In the genomic region with DNA sequence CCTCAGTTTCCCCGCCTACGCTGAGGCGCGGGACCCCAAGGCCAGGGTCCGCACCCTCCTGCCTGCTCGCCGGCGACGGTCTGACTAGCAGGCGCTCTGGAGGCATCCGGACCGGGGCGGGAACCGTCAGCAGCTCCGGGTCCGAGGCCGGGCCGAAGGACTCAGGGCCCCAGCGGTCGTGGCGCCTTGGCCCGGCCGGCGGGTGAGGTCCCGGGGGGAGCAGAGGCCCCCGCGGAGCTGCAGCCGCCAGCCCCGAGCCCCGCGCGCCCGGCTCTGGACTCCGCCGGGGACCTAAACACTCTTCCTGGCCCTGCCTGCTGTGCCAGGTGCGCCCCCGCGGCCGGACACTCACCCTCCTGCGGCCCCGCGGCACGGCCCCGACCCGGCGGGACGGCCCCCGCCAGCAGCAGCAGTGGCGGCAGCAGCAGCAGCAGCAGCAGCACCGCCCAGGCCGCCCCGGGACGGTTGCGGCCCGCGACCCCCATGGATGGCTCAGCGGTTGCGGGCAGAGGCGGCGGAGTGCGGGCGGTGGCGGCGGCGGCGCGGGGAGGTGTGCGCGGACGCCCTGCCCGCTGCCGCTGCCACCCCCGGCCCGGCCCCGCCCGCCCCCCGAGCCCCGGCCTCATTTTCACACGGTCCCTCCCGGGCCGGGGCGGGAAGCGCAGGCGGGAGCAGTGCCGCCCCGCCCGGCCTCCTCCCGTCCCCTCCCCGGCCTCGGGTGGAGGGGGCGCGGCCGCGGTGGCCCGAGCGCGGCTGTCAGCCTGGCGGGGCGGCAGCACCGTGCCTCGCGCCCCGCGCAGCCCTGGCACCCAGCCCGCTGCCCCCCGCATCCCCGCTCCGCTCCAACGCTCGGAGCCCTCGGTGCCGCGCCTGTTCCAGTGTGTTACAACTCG, we compare ENCODE assay signal across 7 cellular contexts. TPM values are rescaled to one million over a fixed set of nuclear protein-coding genes. Genes with fewer than 3 reads are reported as not detected.
A peak's percentile ranks its signal among the peaks of the same experiment; 100 is the strongest.
DNase-seq lines count a peak whose midpoint lies in the region; FAIRE-seq and TF ChIP-seq lines count a peak whose summit lies in the region.

A gene (minus strand): TSS at position 556 of the 893 bp plus-strand sequence. CDS start 71 bp downstream, at position 485.

- TF ChIP-seq POLR2A in stomach (IDR thresholded peaks at IDR 0.05): no peak

- in situ Hi-C loops in astrocyte of the cerebellum (cut with HindIII; ENCODE audit: low sequenced_read_pairs): no loop called here

- no peak for DNase-seq in HFF-Myc (ENCODE audit: extremely low read depth, low read depth)
- no peak for DNase-seq in astrocyte of the cerebellum (ENCODE audit: low read depth)
- DNase-seq in islet precursor cell: peak; percentile 66
- no peak for DNase-seq in stomach
- no peak for DNase-seq in RCC 7860 (ENCODE audit: low spot score)
- DNase-seq in GM19239 (ENCODE audit: insufficient read length, low spot score): no peak
- DNase-seq in stimulated activated CD4-positive, alpha-beta T cell treated with anti-CD3 and anti-CD28 coated beads, Interleukin-1b, Interleukin-23, amount 100 ng/mL, for 48 hours: no peak

- peaks cover 0 to 28% (median 11%) of the 10 kb centered on the region in 3 donors for H3K27me3 ChIP-seq in stomach

- peak within 1 kb of the TSS; percentile 26 for H3K4me3 ChIP-seq in HFF-Myc (replicated peaks; ENCODE audit: low read depth, low read length)
- peak within 1 kb of the TSS; percentile 35 for H3K4me3 ChIP-seq in astrocyte of the cerebellum (ENCODE audit: low read depth, low read length)
- H3K4me3 ChIP-seq in stomach: peak within 1 kb of the TSS; percentile 57 to 63 (median 61)

- H3K9me3 ChIP-seq in stomach: no peaks in the 10 kb centered on the region

- intact Hi-C loops in stomach (cut with DNase I; ENCODE audit: low total_unique reads): no loop called here

- peaks cover 16 to 31% (median 24%) of the 10 kb centered on the region in 4 donors for H3K4me1 ChIP-seq in stomach

- no peak for TF ChIP-seq CTCF in HFF-Myc (IDR thresholded peaks at IDR 0.05; ENCODE audit: low read depth, low read length, missing control alignments)
- TF ChIP-seq CTCF in astrocyte of the cerebellum (IDR thresholded peaks at IDR 0.05; ENCODE audit: low read depth, low read length, missing control alignments): no peak
- no peak for TF ChIP-seq CTCF in stomach (IDR thresholded peaks at IDR 0.05)

- WGBS in stomach, 5 donors: 1 to 3% (median 1%) methylated on average over 28 to 102 of the region's 114 CpGs

- no peak for FAIRE-seq in RCC 7860 (lab: Jason Lieb, UNC)
- no peak for FAIRE-seq in GM19239 (lab: Jason Lieb, UNC)

- peak within 1 kb of the TSS in 4 of 5 donors; percentile 4 to 60 (median 26) for H3K27ac ChIP-seq in stomach

- H3K36me3 ChIP-seq in stomach: no peaks in the 10 kb centered on the region

- no peak for TF ChIP-seq EP300 in stomach (IDR thresholded peaks at IDR 0.05)

RNA-seq across cellular contexts. Expression of the gene that starts here (rescaled TPM):
- total RNA-seq in stomach: 10 to 100 TPM in 4 of 5 donors, 1 to 10 TPM in 1; 1.7 to 29.8 (median 26.6) TPM
- polyA plus RNA-seq in stomach: 10 to 100 TPM; 10.6 to 37.1 (median 14.7) TPM
